1 cellular context compared by ENCODE assay signal in genomic region chr3:194312743-194313281, GRCh38.
TF ChIP-seq lines count a peak whose summit lies in the region.

No MANE protein-coding gene starts in this region.

TF ChIP-seq in H1, 55 proteins besides CTCF, POLR2A, EP300 and RAD21 (continued from another document):
- TF ChIP-seq, protein P1, sequence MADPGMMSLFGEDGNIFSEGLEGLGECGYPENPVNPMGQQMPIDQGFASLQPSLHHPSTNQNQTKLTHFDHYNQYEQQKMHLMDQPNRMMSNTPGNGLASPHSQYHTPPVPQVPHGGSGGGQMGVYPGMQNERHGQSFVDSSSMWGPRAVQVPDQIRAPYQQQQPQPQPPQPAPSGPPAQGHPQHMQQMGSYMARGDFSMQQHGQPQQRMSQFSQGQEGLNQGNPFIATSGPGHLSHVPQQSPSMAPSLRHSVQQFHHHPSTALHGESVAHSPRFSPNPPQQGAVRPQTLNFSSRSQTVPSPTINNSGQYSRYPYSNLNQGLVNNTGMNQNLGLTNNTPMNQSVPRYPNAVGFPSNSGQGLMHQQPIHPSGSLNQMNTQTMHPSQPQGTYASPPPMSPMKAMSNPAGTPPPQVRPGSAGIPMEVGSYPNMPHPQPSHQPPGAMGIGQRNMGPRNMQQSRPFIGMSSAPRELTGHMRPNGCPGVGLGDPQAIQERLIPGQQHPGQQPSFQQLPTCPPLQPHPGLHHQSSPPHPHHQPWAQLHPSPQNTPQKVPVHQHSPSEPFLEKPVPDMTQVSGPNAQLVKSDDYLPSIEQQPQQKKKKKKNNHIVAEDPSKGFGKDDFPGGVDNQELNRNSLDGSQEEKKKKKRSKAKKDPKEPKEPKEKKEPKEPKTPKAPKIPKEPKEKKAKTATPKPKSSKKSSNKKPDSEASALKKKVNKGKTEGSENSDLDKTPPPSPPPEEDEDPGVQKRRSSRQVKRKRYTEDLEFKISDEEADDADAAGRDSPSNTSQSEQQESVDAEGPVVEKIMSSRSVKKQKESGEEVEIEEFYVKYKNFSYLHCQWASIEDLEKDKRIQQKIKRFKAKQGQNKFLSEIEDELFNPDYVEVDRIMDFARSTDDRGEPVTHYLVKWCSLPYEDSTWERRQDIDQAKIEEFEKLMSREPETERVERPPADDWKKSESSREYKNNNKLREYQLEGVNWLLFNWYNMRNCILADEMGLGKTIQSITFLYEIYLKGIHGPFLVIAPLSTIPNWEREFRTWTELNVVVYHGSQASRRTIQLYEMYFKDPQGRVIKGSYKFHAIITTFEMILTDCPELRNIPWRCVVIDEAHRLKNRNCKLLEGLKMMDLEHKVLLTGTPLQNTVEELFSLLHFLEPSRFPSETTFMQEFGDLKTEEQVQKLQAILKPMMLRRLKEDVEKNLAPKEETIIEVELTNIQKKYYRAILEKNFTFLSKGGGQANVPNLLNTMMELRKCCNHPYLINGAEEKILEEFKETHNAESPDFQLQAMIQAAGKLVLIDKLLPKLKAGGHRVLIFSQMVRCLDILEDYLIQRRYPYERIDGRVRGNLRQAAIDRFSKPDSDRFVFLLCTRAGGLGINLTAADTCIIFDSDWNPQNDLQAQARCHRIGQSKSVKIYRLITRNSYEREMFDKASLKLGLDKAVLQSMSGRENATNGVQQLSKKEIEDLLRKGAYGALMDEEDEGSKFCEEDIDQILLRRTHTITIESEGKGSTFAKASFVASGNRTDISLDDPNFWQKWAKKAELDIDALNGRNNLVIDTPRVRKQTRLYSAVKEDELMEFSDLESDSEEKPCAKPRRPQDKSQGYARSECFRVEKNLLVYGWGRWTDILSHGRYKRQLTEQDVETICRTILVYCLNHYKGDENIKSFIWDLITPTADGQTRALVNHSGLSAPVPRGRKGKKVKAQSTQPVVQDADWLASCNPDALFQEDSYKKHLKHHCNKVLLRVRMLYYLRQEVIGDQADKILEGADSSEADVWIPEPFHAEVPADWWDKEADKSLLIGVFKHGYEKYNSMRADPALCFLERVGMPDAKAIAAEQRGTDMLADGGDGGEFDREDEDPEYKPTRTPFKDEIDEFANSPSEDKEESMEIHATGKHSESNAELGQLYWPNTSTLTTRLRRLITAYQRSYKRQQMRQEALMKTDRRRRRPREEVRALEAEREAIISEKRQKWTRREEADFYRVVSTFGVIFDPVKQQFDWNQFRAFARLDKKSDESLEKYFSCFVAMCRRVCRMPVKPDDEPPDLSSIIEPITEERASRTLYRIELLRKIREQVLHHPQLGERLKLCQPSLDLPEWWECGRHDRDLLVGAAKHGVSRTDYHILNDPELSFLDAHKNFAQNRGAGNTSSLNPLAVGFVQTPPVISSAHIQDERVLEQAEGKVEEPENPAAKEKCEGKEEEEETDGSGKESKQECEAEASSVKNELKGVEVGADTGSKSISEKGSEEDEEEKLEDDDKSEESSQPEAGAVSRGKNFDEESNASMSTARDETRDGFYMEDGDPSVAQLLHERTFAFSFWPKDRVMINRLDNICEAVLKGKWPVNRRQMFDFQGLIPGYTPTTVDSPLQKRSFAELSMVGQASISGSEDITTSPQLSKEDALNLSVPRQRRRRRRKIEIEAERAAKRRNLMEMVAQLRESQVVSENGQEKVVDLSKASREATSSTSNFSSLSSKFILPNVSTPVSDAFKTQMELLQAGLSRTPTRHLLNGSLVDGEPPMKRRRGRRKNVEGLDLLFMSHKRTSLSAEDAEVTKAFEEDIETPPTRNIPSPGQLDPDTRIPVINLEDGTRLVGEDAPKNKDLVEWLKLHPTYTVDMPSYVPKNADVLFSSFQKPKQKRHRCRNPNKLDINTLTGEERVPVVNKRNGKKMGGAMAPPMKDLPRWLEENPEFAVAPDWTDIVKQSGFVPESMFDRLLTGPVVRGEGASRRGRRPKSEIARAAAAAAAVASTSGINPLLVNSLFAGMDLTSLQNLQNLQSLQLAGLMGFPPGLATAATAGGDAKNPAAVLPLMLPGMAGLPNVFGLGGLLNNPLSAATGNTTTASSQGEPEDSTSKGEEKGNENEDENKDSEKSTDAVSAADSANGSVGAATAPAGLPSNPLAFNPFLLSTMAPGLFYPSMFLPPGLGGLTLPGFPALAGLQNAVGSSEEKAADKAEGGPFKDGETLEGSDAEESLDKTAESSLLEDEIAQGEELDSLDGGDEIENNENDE (IDR thresholded peaks at IDR 0.05; ENCODE audit: insufficient replicate concordance, low read length) = no peak
- TF ChIP-seq, protein P2, sequence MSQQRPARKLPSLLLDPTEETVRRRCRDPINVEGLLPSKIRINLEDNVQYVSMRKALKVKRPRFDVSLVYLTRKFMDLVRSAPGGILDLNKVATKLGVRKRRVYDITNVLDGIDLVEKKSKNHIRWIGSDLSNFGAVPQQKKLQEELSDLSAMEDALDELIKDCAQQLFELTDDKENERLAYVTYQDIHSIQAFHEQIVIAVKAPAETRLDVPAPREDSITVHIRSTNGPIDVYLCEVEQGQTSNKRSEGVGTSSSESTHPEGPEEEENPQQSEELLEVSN (IDR thresholded peaks at IDR 0.05) = peak; percentile 72
